ENCODE assay signal across 1 cellular context in the genomic region with DNA sequence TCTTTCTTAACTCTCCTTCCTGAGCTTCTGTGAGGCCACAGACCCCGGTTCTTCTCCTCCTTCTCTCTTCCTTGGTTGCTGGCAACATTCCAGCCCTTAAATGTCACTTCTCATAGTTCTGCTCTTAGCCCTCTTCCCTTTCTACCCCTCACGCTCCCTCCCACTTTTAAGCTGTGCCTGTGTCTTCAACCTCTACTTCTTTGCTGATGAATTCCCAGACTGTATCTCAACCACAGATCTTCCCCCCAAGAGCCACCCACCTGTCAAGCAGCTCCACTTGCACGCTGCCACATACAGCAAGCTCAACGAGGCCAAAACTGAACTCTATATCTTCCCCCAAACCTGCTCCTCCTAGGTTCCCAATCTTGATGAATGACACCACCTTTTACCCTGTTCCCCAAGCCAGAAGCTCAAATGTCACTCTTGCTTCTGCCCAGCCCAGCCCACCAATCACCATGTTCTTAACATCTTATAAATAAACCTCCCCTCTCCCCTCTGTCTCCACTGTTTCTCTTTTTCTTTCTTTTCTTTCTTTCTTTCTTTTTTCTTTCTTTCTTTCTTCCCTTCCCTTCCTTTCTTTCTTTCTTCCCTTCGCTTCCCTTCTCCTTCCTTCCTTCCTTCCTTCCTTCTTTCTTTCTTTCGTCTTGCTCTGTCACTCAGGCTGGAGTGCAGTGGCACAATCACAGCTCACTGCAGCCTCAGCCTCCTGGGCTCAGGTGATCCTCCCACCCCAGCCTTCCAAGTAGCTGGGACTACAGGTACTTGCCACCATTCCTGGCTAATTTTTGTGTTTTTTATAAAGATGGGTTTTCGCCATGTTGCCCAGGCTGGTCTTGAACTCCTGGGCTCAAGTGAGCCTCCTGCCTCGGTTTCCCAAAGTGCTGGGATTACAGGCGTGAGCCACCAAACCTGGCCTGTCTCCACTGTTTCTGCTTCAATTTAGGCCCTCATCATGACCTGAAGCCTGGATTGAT.
TF ChIP-seq lines count a peak whose summit lies in the region.

No MANE protein-coding gene starts in this region.

TF ChIP-seq in GM12878, 131 proteins besides CTCF, POLR2A, EP300 and RAD21 (continued from another document and continues in another):
- TF ChIP-seq MEF2B (IDR thresholded peaks at IDR 0.05; ENCODE audit: partially characterized antibody, poor library complexity, severe bottlenecking) (peak; percentile 41), ESRRA (IDR thresholded peaks at IDR 0.05; ENCODE audit: low read length) (no peak), MEF2A (IDR thresholded peaks at IDR 0.05; ENCODE audit: insufficient read depth, low read depth, low read length) (0 out of 2 replicates have a peak, but pooled peaks have one; percentile 54), SMAD1 (IDR thresholded peaks at IDR 0.05; ENCODE audit: low read depth, partially characterized antibody) (no peak), ZZZ3 (IDR thresholded peaks at IDR 0.05; ENCODE audit: control insufficient read depth, insufficient read length, low read depth) (no peak), YY1 (IDR thresholded peaks at IDR 0.05; ENCODE audit: low read depth, low read length) (no peak), SIX5 (IDR thresholded peaks at IDR 0.05; ENCODE audit: low read depth, low read length, severe bottlenecking) (no peak), BRCA1 (IDR thresholded peaks at IDR 0.05; ENCODE audit: low read depth, low read length) (no peak), RAD51 (IDR thresholded peaks at IDR 0.05) (no peak), SP1 (IDR thresholded peaks at IDR 0.05; ENCODE audit: low read depth, low read length) (peak; percentile 25), KAT2A (conservative IDR thresholded peaks at IDR 0.05; ENCODE audit: control insufficient read depth, low read depth, low read length) (no peak), CHD2 (IDR thresholded peaks at IDR 0.05; ENCODE audit: borderline replicate concordance, low read depth, low read length) (no peak), IRF4 (IDR thresholded peaks at IDR 0.05; ENCODE audit: low read depth, low read length) (peak; percentile 52; the same call in 1 of the 2 replicates), HCFC1 (IDR thresholded peaks at IDR 0.05; ENCODE audit: low read length) (no peak), FOS (IDR thresholded peaks at IDR 0.05; ENCODE audit: borderline replicate concordance, extremely low read depth, insufficient read length) (no peak), FOXM1 (IDR thresholded peaks at IDR 0.05; ENCODE audit: low read depth, low read length) (peak; percentile 78), RCOR1 (conservative IDR thresholded peaks at IDR 0.05; ENCODE audit: low read depth, low read length) (no peak), SUZ12 (IDR thresholded peaks at IDR 0.05; ENCODE audit: unreplicated experiment) (no peak), TCF12 (IDR thresholded peaks at IDR 0.05; ENCODE audit: low read depth, low read length) (peak; percentile 85), CBX5 (IDR thresholded peaks at IDR 0.05; ENCODE audit: low read depth) (no peak), CHD1 (IDR thresholded peaks at IDR 0.05; ENCODE audit: low read depth, low read length) (no peak), MTA3 (IDR thresholded peaks at IDR 0.05; ENCODE audit: borderline replicate concordance, low read length) (peak; percentile 64; the same call in 1 of the 2 replicates), ZNF622 (IDR thresholded peaks at IDR 0.05) (no peak), RFX5 (IDR thresholded peaks at IDR 0.05; ENCODE audit: low read depth, low read length) (no peak), IKZF2 (IDR thresholded peaks at IDR 0.05) (peak; percentile 79 to 83), SPI1 (IDR thresholded peaks at IDR 0.05; ENCODE audit: borderline replicate concordance, insufficient read depth, low read depth, low read length) (no peak), PAX5 (IDR thresholded peaks at IDR 0.05; ENCODE audit: borderline replicate concordance, low read depth, low read length) (no peak; the same call in 1 of the 2 replicates), CBX3 (IDR thresholded peaks at IDR 0.05; ENCODE audit: borderline replicate concordance, low read depth) (no peak), EED (IDR thresholded peaks at IDR 0.05; ENCODE audit: low read depth) (peak; percentile 91), ZNF384 (IDR thresholded peaks at IDR 0.05; ENCODE audit: borderline replicate concordance, low read depth, low read length) (no peak), GABPA (IDR thresholded peaks at IDR 0.05; ENCODE audit: low read depth) (no peak), DPF2 (IDR thresholded peaks at IDR 0.05) (0 out of 2 replicates have a peak, but pooled peaks have one; percentile 33), NFYA (IDR thresholded peaks at IDR 0.05; ENCODE audit: borderline replicate concordance, low read depth, low read length) (no peak)
- TF ChIP-seq, protein P1, sequence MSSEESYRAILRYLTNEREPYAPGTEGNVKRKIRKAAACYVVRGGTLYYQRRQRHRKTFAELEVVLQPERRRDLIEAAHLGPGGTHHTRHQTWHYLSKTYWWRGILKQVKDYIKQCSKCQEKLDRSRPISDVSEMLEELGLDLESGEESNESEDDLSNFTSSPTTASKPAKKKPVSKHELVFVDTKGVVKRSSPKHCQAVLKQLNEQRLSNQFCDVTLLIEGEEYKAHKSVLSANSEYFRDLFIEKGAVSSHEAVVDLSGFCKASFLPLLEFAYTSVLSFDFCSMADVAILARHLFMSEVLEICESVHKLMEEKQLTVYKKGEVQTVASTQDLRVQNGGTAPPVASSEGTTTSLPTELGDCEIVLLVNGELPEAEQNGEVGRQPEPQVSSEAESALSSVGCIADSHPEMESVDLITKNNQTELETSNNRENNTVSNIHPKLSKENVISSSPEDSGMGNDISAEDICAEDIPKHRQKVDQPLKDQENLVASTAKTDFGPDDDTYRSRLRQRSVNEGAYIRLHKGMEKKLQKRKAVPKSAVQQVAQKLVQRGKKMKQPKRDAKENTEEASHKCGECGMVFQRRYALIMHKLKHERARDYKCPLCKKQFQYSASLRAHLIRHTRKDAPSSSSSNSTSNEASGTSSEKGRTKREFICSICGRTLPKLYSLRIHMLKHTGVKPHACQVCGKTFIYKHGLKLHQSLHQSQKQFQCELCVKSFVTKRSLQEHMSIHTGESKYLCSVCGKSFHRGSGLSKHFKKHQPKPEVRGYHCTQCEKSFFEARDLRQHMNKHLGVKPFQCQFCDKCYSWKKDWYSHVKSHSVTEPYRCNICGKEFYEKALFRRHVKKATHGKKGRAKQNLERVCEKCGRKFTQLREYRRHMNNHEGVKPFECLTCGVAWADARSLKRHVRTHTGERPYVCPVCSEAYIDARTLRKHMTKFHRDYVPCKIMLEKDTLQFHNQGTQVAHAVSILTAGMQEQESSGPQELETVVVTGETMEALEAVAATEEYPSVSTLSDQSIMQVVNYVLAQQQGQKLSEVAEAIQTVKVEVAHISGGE (CRISPR knock-in tag; IDR thresholded peaks at IDR 0.05) = no peak
- TF ChIP-seq, protein P2, sequence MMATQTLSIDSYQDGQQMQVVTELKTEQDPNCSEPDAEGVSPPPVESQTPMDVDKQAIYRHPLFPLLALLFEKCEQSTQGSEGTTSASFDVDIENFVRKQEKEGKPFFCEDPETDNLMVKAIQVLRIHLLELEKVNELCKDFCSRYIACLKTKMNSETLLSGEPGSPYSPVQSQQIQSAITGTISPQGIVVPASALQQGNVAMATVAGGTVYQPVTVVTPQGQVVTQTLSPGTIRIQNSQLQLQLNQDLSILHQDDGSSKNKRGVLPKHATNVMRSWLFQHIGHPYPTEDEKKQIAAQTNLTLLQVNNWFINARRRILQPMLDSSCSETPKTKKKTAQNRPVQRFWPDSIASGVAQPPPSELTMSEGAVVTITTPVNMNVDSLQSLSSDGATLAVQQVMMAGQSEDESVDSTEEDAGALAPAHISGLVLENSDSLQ (IDR thresholded peaks at IDR 0.05) = peak; percentile 94
- TF ChIP-seq, protein P3, sequence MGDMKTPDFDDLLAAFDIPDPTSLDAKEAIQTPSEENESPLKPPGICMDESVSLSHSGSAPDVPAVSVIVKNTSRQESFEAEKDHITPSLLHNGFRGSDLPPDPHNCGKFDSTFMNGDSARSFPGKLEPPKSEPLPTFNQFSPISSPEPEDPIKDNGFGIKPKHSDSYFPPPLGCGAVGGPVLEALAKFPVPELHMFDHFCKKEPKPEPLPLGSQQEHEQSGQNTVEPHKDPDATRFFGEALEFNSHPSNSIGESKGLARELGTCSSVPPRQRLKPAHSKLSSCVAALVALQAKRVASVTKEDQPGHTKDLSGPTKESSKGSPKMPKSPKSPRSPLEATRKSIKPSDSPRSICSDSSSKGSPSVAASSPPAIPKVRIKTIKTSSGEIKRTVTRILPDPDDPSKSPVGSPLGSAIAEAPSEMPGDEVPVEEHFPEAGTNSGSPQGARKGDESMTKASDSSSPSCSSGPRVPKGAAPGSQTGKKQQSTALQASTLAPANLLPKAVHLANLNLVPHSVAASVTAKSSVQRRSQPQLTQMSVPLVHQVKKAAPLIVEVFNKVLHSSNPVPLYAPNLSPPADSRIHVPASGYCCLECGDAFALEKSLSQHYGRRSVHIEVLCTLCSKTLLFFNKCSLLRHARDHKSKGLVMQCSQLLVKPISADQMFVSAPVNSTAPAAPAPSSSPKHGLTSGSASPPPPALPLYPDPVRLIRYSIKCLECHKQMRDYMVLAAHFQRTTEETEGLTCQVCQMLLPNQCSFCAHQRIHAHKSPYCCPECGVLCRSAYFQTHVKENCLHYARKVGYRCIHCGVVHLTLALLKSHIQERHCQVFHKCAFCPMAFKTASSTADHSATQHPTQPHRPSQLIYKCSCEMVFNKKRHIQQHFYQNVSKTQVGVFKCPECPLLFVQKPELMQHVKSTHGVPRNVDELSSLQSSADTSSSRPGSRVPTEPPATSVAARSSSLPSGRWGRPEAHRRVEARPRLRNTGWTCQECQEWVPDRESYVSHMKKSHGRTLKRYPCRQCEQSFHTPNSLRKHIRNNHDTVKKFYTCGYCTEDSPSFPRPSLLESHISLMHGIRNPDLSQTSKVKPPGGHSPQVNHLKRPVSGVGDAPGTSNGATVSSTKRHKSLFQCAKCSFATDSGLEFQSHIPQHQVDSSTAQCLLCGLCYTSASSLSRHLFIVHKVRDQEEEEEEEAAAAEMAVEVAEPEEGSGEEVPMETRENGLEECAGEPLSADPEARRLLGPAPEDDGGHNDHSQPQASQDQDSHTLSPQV (IDR thresholded peaks at IDR 0.05) = no peak
- TF ChIP-seq, protein P4, sequence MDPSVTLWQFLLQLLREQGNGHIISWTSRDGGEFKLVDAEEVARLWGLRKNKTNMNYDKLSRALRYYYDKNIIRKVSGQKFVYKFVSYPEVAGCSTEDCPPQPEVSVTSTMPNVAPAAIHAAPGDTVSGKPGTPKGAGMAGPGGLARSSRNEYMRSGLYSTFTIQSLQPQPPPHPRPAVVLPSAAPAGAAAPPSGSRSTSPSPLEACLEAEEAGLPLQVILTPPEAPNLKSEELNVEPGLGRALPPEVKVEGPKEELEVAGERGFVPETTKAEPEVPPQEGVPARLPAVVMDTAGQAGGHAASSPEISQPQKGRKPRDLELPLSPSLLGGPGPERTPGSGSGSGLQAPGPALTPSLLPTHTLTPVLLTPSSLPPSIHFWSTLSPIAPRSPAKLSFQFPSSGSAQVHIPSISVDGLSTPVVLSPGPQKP (IDR thresholded peaks at IDR 0.05; ENCODE audit: low read depth, low read length) = no peak
- TF ChIP-seq, protein P5, sequence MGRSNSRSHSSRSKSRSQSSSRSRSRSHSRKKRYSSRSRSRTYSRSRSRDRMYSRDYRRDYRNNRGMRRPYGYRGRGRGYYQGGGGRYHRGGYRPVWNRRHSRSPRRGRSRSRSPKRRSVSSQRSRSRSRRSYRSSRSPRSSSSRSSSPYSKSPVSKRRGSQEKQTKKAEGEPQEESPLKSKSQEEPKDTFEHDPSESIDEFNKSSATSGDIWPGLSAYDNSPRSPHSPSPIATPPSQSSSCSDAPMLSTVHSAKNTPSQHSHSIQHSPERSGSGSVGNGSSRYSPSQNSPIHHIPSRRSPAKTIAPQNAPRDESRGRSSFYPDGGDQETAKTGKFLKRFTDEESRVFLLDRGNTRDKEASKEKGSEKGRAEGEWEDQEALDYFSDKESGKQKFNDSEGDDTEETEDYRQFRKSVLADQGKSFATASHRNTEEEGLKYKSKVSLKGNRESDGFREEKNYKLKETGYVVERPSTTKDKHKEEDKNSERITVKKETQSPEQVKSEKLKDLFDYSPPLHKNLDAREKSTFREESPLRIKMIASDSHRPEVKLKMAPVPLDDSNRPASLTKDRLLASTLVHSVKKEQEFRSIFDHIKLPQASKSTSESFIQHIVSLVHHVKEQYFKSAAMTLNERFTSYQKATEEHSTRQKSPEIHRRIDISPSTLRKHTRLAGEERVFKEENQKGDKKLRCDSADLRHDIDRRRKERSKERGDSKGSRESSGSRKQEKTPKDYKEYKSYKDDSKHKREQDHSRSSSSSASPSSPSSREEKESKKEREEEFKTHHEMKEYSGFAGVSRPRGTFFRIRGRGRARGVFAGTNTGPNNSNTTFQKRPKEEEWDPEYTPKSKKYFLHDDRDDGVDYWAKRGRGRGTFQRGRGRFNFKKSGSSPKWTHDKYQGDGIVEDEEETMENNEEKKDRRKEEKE (IDR thresholded peaks at IDR 0.05) = no peak
- TF ChIP-seq, protein P6, sequence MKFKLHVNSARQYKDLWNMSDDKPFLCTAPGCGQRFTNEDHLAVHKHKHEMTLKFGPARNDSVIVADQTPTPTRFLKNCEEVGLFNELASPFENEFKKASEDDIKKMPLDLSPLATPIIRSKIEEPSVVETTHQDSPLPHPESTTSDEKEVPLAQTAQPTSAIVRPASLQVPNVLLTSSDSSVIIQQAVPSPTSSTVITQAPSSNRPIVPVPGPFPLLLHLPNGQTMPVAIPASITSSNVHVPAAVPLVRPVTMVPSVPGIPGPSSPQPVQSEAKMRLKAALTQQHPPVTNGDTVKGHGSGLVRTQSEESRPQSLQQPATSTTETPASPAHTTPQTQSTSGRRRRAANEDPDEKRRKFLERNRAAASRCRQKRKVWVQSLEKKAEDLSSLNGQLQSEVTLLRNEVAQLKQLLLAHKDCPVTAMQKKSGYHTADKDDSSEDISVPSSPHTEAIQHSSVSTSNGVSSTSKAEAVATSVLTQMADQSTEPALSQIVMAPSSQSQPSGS (IDR thresholded peaks at IDR 0.05; ENCODE audit: low read length) = peak; percentile 64; the same call in 1 of the 2 replicates
- TF ChIP-seq, protein P7, sequence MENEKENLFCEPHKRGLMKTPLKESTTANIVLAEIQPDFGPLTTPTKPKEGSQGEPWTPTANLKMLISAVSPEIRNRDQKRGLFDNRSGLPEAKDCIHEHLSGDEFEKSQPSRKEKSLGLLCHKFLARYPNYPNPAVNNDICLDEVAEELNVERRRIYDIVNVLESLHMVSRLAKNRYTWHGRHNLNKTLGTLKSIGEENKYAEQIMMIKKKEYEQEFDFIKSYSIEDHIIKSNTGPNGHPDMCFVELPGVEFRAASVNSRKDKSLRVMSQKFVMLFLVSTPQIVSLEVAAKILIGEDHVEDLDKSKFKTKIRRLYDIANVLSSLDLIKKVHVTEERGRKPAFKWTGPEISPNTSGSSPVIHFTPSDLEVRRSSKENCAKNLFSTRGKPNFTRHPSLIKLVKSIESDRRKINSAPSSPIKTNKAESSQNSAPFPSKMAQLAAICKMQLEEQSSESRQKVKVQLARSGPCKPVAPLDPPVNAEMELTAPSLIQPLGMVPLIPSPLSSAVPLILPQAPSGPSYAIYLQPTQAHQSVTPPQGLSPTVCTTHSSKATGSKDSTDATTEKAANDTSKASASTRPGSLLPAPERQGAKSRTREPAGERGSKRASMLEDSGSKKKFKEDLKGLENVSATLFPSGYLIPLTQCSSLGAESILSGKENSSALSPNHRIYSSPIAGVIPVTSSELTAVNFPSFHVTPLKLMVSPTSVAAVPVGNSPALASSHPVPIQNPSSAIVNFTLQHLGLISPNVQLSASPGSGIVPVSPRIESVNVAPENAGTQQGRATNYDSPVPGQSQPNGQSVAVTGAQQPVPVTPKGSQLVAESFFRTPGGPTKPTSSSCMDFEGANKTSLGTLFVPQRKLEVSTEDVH (IDR thresholded peaks at IDR 0.05; ENCODE audit: low read depth, partially characterized antibody) = no peak
